Comparison of ENCODE assay signal across 1 cellular context in genomic region chr1:47755368-47755990, GRCh38.
A peak's percentile ranks its signal among the peaks of the same experiment; 100 is the strongest.
TF ChIP-seq lines count a peak whose summit lies in the region.

No MANE protein-coding gene starts in this region.

TF ChIP-seq in K562, 482 proteins besides CTCF, POLR2A, EP300 and RAD21 (continued from another document):
- TF ChIP-seq, protein P1, sequence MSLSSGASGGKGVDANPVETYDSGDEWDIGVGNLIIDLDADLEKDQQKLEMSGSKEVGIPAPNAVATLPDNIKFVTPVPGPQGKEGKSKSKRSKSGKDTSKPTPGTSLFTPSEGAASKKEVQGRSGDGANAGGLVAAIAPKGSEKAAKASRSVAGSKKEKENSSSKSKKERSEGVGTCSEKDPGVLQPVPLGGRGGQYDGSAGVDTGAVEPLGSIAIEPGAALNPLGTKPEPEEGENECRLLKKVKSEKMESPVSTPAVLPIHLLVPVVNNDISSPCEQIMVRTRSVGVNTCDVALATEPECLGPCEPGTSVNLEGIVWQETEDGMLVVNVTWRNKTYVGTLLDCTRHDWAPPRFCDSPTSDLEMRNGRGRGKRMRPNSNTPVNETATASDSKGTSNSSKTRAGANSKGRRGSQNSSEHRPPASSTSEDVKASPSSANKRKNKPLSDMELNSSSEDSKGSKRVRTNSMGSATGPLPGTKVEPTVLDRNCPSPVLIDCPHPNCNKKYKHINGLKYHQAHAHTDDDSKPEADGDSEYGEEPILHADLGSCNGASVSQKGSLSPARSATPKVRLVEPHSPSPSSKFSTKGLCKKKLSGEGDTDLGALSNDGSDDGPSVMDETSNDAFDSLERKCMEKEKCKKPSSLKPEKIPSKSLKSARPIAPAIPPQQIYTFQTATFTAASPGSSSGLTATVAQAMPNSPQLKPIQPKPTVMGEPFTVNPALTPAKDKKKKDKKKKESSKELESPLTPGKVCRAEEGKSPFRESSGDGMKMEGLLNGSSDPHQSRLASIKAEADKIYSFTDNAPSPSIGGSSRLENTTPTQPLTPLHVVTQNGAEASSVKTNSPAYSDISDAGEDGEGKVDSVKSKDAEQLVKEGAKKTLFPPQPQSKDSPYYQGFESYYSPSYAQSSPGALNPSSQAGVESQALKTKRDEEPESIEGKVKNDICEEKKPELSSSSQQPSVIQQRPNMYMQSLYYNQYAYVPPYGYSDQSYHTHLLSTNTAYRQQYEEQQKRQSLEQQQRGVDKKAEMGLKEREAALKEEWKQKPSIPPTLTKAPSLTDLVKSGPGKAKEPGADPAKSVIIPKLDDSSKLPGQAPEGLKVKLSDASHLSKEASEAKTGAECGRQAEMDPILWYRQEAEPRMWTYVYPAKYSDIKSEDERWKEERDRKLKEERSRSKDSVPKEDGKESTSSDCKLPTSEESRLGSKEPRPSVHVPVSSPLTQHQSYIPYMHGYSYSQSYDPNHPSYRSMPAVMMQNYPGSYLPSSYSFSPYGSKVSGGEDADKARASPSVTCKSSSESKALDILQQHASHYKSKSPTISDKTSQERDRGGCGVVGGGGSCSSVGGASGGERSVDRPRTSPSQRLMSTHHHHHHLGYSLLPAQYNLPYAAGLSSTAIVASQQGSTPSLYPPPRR (CRISPR knock-in tag; IDR thresholded peaks at IDR 0.05; ENCODE audit: borderline replicate concordance): no peak
- TF ChIP-seq NEUROD1 (IDR thresholded peaks at IDR 0.05; ENCODE audit: borderline replicate concordance, low read depth, low read length, partially characterized antibody) (no peak), THRAP3 (IDR thresholded peaks at IDR 0.05; ENCODE audit: borderline replicate concordance) (no peak), BHLHE40 (IDR thresholded peaks at IDR 0.05; ENCODE audit: low read length) (peak; percentile 77), ZKSCAN8 (CRISPR knock-in tag; IDR thresholded peaks at IDR 0.05) (no peak), HMG20B (CRISPR knock-in tag; IDR thresholded peaks at IDR 0.05) (no peak), ZNF197 (CRISPR knock-in tag; IDR thresholded peaks at IDR 0.05; ENCODE audit: low read depth) (no peak), HDAC1 (IDR thresholded peaks at IDR 0.05) (no peak), ZNF583 (CRISPR knock-in tag; IDR thresholded peaks at IDR 0.05) (no peak), ZNF134 (CRISPR knock-in tag; conservative IDR thresholded peaks at IDR 0.05) (no peak), C11orf30 (IDR thresholded peaks at IDR 0.05; ENCODE audit: low read depth) (no peak), NELFE (IDR thresholded peaks at IDR 0.05; ENCODE audit: insufficient read depth, insufficient read length) (no peak), CHD1 (IDR thresholded peaks at IDR 0.05; ENCODE audit: low read length) (no peak), SMC3 (conservative IDR thresholded peaks at IDR 0.05; ENCODE audit: insufficient read depth, low read depth, low read length) (peak; percentile 64), ZNF507 (tag; conservative IDR thresholded peaks at IDR 0.05) (no peak), GMEB1 (CRISPR knock-in tag; IDR thresholded peaks at IDR 0.05) (no peak), ZNF324 (CRISPR knock-in tag; IDR thresholded peaks at IDR 0.05) (no peak), ERF (CRISPR knock-in tag; IDR thresholded peaks at IDR 0.05) (no peak), ID3 (CRISPR knock-in tag; IDR thresholded peaks at IDR 0.05) (no peak), ID3 (tag; IDR thresholded peaks at IDR 0.05) (no peak), KLF16 (IDR thresholded peaks at IDR 0.05) (0 out of 2 replicates have a peak, but pooled peaks have one; percentile 10), JUN (IDR thresholded peaks at IDR 0.05; ENCODE audit: borderline replicate concordance, low read depth, low read length) (no peak), JUN (CRISPR knock-in tag; IDR thresholded peaks at IDR 0.05; ENCODE audit: borderline replicate concordance) (no peak), RB1 (IDR thresholded peaks at IDR 0.05; ENCODE audit: low read depth) (0 out of 2 replicates have a peak, but pooled peaks have one; percentile 47), ZBTB43 (CRISPR knock-in tag; IDR thresholded peaks at IDR 0.05) (no peak), CEBPZ (IDR thresholded peaks at IDR 0.05; ENCODE audit: borderline replicate concordance, low read depth, low read length) (no peak), ZNF165 (CRISPR knock-in tag; IDR thresholded peaks at IDR 0.05; ENCODE audit: borderline replicate concordance) (no peak), ILK (tag; IDR thresholded peaks at IDR 0.05; ENCODE audit: borderline replicate concordance, low read depth) (no peak), TCF7L2 (IDR thresholded peaks at IDR 0.05; ENCODE audit: low read depth, low read length) (no peak), MIER1 (IDR thresholded peaks at IDR 0.05; ENCODE audit: low read depth) (no peak), SMARCB1 (IDR thresholded peaks at IDR 0.05; ENCODE audit: insufficient read length, low read depth) (no peak), KDM5B (IDR thresholded peaks at IDR 0.05; ENCODE audit: insufficient replicate concordance, low read depth, low read length) (no peak), FOS (IDR thresholded peaks at IDR 0.05; ENCODE audit: extremely low read depth, insufficient read length) (no peak), CBX1 (IDR thresholded peaks at IDR 0.05; ENCODE audit: low read depth) (no peak)
- TF ChIP-seq, protein P2, sequence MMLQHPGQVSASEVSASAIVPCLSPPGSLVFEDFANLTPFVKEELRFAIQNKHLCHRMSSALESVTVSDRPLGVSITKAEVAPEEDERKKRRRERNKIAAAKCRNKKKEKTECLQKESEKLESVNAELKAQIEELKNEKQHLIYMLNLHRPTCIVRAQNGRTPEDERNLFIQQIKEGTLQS (IDR thresholded peaks at IDR 0.05): no peak
- TF ChIP-seq, protein P2 (CRISPR knock-in tag; conservative IDR thresholded peaks at IDR 0.05): no peak
- TF ChIP-seq, protein P3, sequence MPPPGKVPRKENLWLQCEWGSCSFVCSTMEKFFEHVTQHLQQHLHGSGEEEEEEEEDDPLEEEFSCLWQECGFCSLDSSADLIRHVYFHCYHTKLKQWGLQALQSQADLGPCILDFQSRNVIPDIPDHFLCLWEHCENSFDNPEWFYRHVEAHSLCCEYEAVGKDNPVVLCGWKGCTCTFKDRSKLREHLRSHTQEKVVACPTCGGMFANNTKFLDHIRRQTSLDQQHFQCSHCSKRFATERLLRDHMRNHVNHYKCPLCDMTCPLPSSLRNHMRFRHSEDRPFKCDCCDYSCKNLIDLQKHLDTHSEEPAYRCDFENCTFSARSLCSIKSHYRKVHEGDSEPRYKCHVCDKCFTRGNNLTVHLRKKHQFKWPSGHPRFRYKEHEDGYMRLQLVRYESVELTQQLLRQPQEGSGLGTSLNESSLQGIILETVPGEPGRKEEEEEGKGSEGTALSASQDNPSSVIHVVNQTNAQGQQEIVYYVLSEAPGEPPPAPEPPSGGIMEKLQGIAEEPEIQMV (tag; conservative IDR thresholded peaks at IDR 0.05; ENCODE audit: low read depth): no peak
